In genomic region chr17:56754523-56755208, GRCh38 we compare ENCODE assay signal across 14 cellular contexts.
DNase-seq lines count a peak whose midpoint lies in the region; ATAC-seq and TF ChIP-seq lines count a peak whose summit lies in the region.
"Had no signal": no experiment of that assay in that cellular context is flagged by ENCODE, and none has a peak within 500 bp of the region (broad histone marks: within the 10 kb centered on the region; RNA-seq: fewer than 3 reads in every experiment).

No MANE protein-coding gene starts in this region.

- POLR2A ChIA-PET in RWPE1 (lab: Yijun Ruan, JAX; ENCODE audit: low non-redundant PET): no interaction called here

- no peak overlapping the region for H3K4me3 Mint-ChIP-seq in stimulated activated naive CD8-positive, alpha-beta T cell treated with anti-CD3 and anti-CD28 coated beads, Interleukin-15, Interleukin-2, amounts not matched to agents 100 ng/mL and 50 ng/mL, for 24 hours

- H3K4me1 Mint-ChIP-seq in stimulated activated naive CD8-positive, alpha-beta T cell treated with anti-CD3 and anti-CD28 coated beads, Interleukin-15, Interleukin-2, amounts not matched to agents 100 ng/mL and 50 ng/mL, for 24 hours (ENCODE audit: low read depth): peaks cover 20% of the 10 kb centered on the region

- no peak for DNase-seq in stimulated activated naive CD8-positive, alpha-beta T cell treated with anti-CD3 and anti-CD28 coated beads, Interleukin-15, Interleukin-2, amounts not matched to agents 100 U/mL and 50 U/mL, for 24 hours
- DNase-seq in RWPE1 (ENCODE audit: low spot score) (peak; percentile 9), hepatic stellate cell (ENCODE audit: low spot score) (peak; percentile 61), MV-4-11 (lab: John Stamatoyannopoulos, UW) (no peak), HUDEP-2 (lab: John Stamatoyannopoulos, UW; ENCODE audit: unreplicated experiment in 76 of 76) (no peak)
- DNase-seq: activated T-cell treated with anti-CD3 and anti-CD28 coated beads, Interleukin-2, amount 50 U/mL, for 48 hours; DMS79; GOT3; hypothalamus; NCI-H187 had no signal

- H3K27me3 Mint-ChIP-seq in stimulated activated naive CD8-positive, alpha-beta T cell treated with anti-CD3 and anti-CD28 coated beads, Interleukin-15, Interleukin-2, amounts not matched to agents 100 ng/mL and 50 ng/mL, for 24 hours: no peaks in the 10 kb centered on the region

- TF ChIP-seq CTCF in RWPE1 (conservative IDR thresholded peaks at IDR 0.05; ENCODE audit: low read depth): no peak

- no peak for ATAC-seq in stimulated activated naive CD8-positive, alpha-beta T cell treated with anti-CD3 and anti-CD28 coated beads, Interleukin-15, Interleukin-2, amounts not matched to agents 100 U/mL and 50 U/mL, for 24 hours
- ATAC-seq in GM21381 (IDR thresholded peaks at IDR 0.05; ENCODE audit: unreplicated experiment) (no peak), HG03565 (IDR thresholded peaks at IDR 0.05; ENCODE audit: unreplicated experiment) (no peak)

- no peaks in the 10 kb centered on the region for H3K9me3 Mint-ChIP-seq in stimulated activated naive CD8-positive, alpha-beta T cell treated with anti-CD3 and anti-CD28 coated beads, Interleukin-15, Interleukin-2, amounts not matched to agents 100 ng/mL and 50 ng/mL, for 24 hours

- H3K27ac Mint-ChIP-seq in stimulated activated naive CD8-positive, alpha-beta T cell treated with anti-CD3 and anti-CD28 coated beads, Interleukin-15, Interleukin-2, amounts not matched to agents 100 ng/mL and 50 ng/mL, for 24 hours: peak overlapping the region; percentile 1

- CTCF ChIA-PET in RWPE1 (lab: Yijun Ruan, JAX): interaction anchor here (0.7 kb wide), 2 partner anchors 13 to 37 kb away, joined by 3 read pairs; no protein-coding TSS in a partner anchor

- H3K36me3 Mint-ChIP-seq in stimulated activated naive CD8-positive, alpha-beta T cell treated with anti-CD3 and anti-CD28 coated beads, Interleukin-15, Interleukin-2, amounts not matched to agents 100 ng/mL and 50 ng/mL, for 24 hours (ENCODE audit: low read depth): no peaks in the 10 kb centered on the region

- H3K27ac ChIP-seq in RWPE1: no peak overlapping the region
- H3K27ac ChIP-seq: upper lobe of left lung had no signal

Comparison
In these comparisons a context has a peak if more than half of its experiments do, and no peak if none do; other contexts are left out.
1. DNase-seq: peak in RWPE1 (single experiment) and hepatic stellate cell (single experiment); none in stimulated activated naive CD8-positive, alpha-beta T cell treated with anti-CD3 and anti-CD28 coated beads, Interleukin-15, Interleukin-2, amounts not matched to agents 100 U/mL and 50 U/mL, for 24 hours (single experiment), MV-4-11 (single experiment) and HUDEP-2 (0 of 76).